In the genomic region with DNA sequence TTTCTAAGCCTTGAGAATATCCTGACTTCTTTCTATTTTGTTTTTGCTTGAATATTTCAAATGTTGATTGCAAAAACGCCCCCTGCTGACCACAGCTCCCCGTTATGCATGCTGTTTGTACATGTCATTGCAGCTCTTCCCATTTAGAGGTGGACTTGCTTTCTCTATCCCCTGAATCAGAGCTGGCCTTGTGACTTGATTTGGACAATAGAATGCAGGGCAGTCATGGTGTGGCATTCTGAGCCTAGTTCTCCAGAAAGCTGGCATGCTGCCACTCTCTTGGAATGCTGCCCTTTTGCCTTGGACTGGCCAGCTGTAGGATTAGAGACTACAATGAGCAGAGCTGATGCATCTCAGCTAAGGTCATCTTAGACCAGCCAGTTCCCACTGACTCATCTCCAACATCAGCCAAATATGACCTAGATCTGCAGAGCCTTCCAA, we compare ENCODE assay signal across 9 cellular contexts.
DNase-seq lines count a peak whose midpoint lies in the region; ATAC-seq and TF ChIP-seq lines count a peak whose summit lies in the region.
"Had no signal": no experiment of that assay in that cellular context is flagged by ENCODE, and none has a peak within 500 bp of the region (broad histone marks: within the 10 kb centered on the region; RNA-seq: fewer than 3 reads in every experiment).

No MANE protein-coding gene starts in this region.

- H3K36me3 ChIP-seq in SU-DHL-6 (ENCODE audit: low read length): no peaks in the 10 kb centered on the region

- DNase-seq in C1 segment of cervical spinal cord (lab: John Stamatoyannopoulos, UW): peak in 13 of 14 donors; percentile 7 to 93 (median 81)
- DNase-seq in fibroblast of gingiva (ENCODE audit: low read depth): peak; percentile 75
- DNase-seq in nucleus accumbens (lab: John Stamatoyannopoulos, UW): peak in 55 of 56 donors; percentile 4 to 97 (median 91)
- DNase-seq in CD4-positive, alpha-beta T cell: no peak
- DNase-seq in GDM1 (lab: John Stamatoyannopoulos, UW): no peak

- H3K27ac Mint-ChIP-seq in CD4-positive, alpha-beta T cell: no peak overlapping the region

- H2AFZ ChIP-seq in SU-DHL-6 (ENCODE audit: low read depth, low read length, severe bottlenecking): peak overlapping the region; percentile 91

- no peaks in the 10 kb centered on the region for H3K79me2 ChIP-seq in SU-DHL-6 (ENCODE audit: insufficient read depth, low read length)

- H3K27me3 ChIP-seq in SU-DHL-6 (ENCODE audit: low read length): no peaks in the 10 kb centered on the region
- no peaks in the 10 kb centered on the region for H3K27me3 ChIP-seq in CD4-positive, alpha-beta T cell (ENCODE audit: control insufficient read depth, insufficient read depth, low read length)

- H3K9me2 ChIP-seq in SU-DHL-6 (replicated peaks; ENCODE audit: insufficient read depth, low read length): no peaks in the 10 kb centered on the region

- peak overlapping the region; percentile 81 for H3K27ac ChIP-seq in SU-DHL-6 (ENCODE audit: low read depth, low read length)
- no peak overlapping the region for H3K27ac ChIP-seq in CD4-positive, alpha-beta T cell (ENCODE audit: low read depth, low read length)

- no peak overlapping the region for H3K4me3 ChIP-seq in SU-DHL-6 (ENCODE audit: insufficient read depth, low read length, poor library complexity, severe bottlenecking)

- no peaks in the 10 kb centered on the region for H3K9me3 ChIP-seq in SU-DHL-6 (ENCODE audit: insufficient read depth, low read length)
- H3K9me3 ChIP-seq in CD4-positive, alpha-beta T cell (ENCODE audit: control insufficient read depth, low read length): no peaks in the 10 kb centered on the region

- peaks cover 19% of the 10 kb centered on the region for H3K4me1 Mint-ChIP-seq in CD4-positive, alpha-beta T cell (ENCODE audit: low read depth)

- H3K36me3 Mint-ChIP-seq in CD4-positive, alpha-beta T cell (ENCODE audit: low read depth): no peaks in the 10 kb centered on the region

- intact Hi-C loops in CD4-positive, alpha-beta T cell (cut with DNase I, micrococcal nuclease): no loop called here

- peak overlapping the region; percentile 72 for H3K4me2 ChIP-seq in SU-DHL-6 (ENCODE audit: low read depth, low read length, poor library complexity, severe bottlenecking)

- no peaks in the 10 kb centered on the region for H3K9me3 Mint-ChIP-seq in CD4-positive, alpha-beta T cell

- H4K20me1 ChIP-seq in SU-DHL-6 (ENCODE audit: low read depth, low read length): no peaks in the 10 kb centered on the region

- peak; percentile 76 for TF ChIP-seq CTCF in SU-DHL-6 (IDR thresholded peaks at IDR 0.05; ENCODE audit: insufficient read depth, low read length, poor library complexity, severe bottlenecking)
- no peak for TF ChIP-seq CTCF in CD4-positive, alpha-beta T cell (IDR thresholded peaks at IDR 0.05)

- no peaks in the 10 kb centered on the region for H3K27me3 Mint-ChIP-seq in CD4-positive, alpha-beta T cell

- ATAC-seq in HG03103 (IDR thresholded peaks at IDR 0.05; ENCODE audit: low read depth, unreplicated experiment) (peak; percentile 47), HG03175 (IDR thresholded peaks at IDR 0.05; ENCODE audit: unreplicated experiment) (no peak)
- ATAC-seq in CD4-positive, alpha-beta T cell (ENCODE audit: poor library complexity): no peak
- ATAC-seq: HCT116 had no signal

- H3F3A ChIP-seq in SU-DHL-6 (ENCODE audit: insufficient read depth): peaks cover 13% of the 10 kb centered on the region

- no peak overlapping the region for H3K9ac ChIP-seq in SU-DHL-6 (ENCODE audit: low read length)

- H3K4me3 Mint-ChIP-seq in CD4-positive, alpha-beta T cell: no peak overlapping the region

- POLR2A ChIA-PET in CD4-positive, alpha-beta T cell (lab: Charles Lee): no interaction called here

- CTCF ChIA-PET in CD4-positive, alpha-beta T cell (lab: Charles Lee): no interaction called here

Comparison
In these comparisons a context has a peak if more than half of its experiments do, and no peak if none do; other contexts are left out.
1. DNase-seq: peak in C1 segment of cervical spinal cord (13 of 14), fibroblast of gingiva (single experiment) and nucleus accumbens (55 of 56); none in CD4-positive, alpha-beta T cell (0 of 10) and GDM1 (single experiment).